In the genomic region with DNA sequence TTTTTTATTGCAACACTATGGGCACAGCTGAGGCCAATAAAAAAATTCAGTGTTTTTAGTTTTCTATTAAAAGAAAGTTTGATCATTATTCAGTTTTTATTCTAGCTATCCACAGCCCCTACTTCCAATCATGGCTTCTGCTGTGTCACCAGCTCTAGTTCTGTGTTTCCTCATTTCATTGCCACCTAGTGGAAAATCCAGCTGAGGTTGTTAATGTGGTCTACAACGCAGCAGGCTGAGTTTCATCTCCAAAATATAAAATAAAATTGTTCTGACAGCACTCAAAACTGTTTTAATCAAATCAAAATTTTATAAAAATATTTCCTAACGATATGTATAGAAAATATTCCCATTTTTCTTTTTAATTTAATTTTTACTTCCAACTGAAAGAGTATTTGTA, we compare ENCODE assay signal across 16 cellular contexts. TPM values are rescaled to one million over a fixed set of nuclear protein-coding genes. Genes with fewer than 3 reads are reported as not detected.
A peak's percentile ranks its signal among the peaks of the same experiment; 100 is the strongest.
DNase-seq lines count a peak whose midpoint lies in the region; ATAC-seq, FAIRE-seq and TF ChIP-seq lines count a peak whose summit lies in the region.
"Had no signal": no experiment of that assay in that cellular context is flagged by ENCODE, and none has a peak within 500 bp of the region (broad histone marks: within the 10 kb centered on the region; RNA-seq: fewer than 3 reads in every experiment).

No MANE protein-coding gene starts in this region.

- H3K4me1 ChIP-seq in A549 (no peaks in the 10 kb centered on the region), SK-N-SH (ENCODE audit: control insufficient read depth in 1 of 2, insufficient read depth in 2 of 2, low read depth in 1 of 2, low read length in 1 of 2) (no peaks in the 10 kb centered on the region)

- TF ChIP-seq RAD21 in A549 (conservative IDR thresholded peaks at IDR 0.05 in 1 of 2, IDR thresholded peaks at IDR 0.05 in 1 of 2) (no peak), SK-N-SH (IDR thresholded peaks at IDR 0.05; ENCODE audit: low read length) (no peak)

- CTCF ChIA-PET in A549 (lab: Yijun Ruan, JAX) (interaction anchor here (1.1 kb wide), 1 partner anchor 68 kb away, joined by 7 read pairs; no protein-coding TSS in a partner anchor), SK-N-SH (lab: Yijun Ruan, JAX) (interaction anchor here (0.7 to 4.6 kb wide), 8 partner anchors 9 to 720 kb away, joined by 3 to 31 read pairs (median 4); a partner anchor contains a TSS)
- CTCF ChIA-PET in activated CD8-positive, alpha-beta T cell treated with anti-CD3 and anti-CD28 coated beads, Interleukin-2, amount 10 ng/mL, durations not matched to agents 7 days and 5 days (lab: Charles Lee), result interaction anchor here (1.4 kb wide), 1 partner anchor 68 kb away, joined by 4 read pairs; no protein-coding TSS in a partner anchor

- POLR2A ChIA-PET in A549 (lab: Yijun Ruan, JAX) (no interaction called here), SK-N-SH (lab: Yijun Ruan, JAX) (no interaction called here)
- POLR2A ChIA-PET in activated CD8-positive, alpha-beta T cell treated with anti-CD3 and anti-CD28 coated beads, Interleukin-2, amount 10 ng/mL, durations not matched to agents 7 days and 5 days (lab: Charles Lee), result no interaction called here

- no peaks in the 10 kb centered on the region for H3K36me3 ChIP-seq in SK-N-SH (replicated peaks in 1 of 2; ENCODE audit: control insufficient read depth in 1 of 2, insufficient read depth in 2 of 2, low read length in 1 of 2)

- FAIRE-seq in A549 (lab: Jason Lieb, UNC), result no peak

- no peaks in the 10 kb centered on the region for H3K9me2 ChIP-seq in SK-N-SH

- no peaks in the 10 kb centered on the region for H4K20me1 ChIP-seq in SK-N-SH (ENCODE audit: insufficient read depth)

- ATAC-seq in A549, result peak in 1 of 2 experiments; percentile 57; a peak in 2 of 6 replicates
- no peak for ATAC-seq in T-helper 17 cell
- no peak for ATAC-seq in activated CD8-positive, alpha-beta T cell treated with anti-CD3 and anti-CD28 coated beads, Interleukin-2, amount 10 ng/mL, durations not matched to agents 7 days and 5 days
- ATAC-seq: Right ventricle myocardium inferior had no signal

- no peaks in the 10 kb centered on the region for H3K9me3 Mint-ChIP-seq in activated CD8-positive, alpha-beta T cell treated with anti-CD3 and anti-CD28 coated beads, Interleukin-2, amount 10 ng/mL, durations not matched to agents 7 days and 5 days (ENCODE audit: insufficient read depth)
- H3K9me3 Mint-ChIP-seq: activated T-helper 2 cell treated with anti-CD3 and anti-CD28 coated beads, Interferon-gamma antibody, Interleukin-2, Interleukin-4, amounts not matched to agents 10 μg/mL and 5 μg/mL and 100 μg/mL, durations not matched to agents 14 hours and 24 hours and 36 hours had no signal

- H3K9me3 ChIP-seq in A549 (no peaks in the 10 kb centered on the region), SK-N-SH (no peaks in the 10 kb centered on the region), T-helper 17 cell (ENCODE audit: control insufficient read depth, low read length, poor library complexity, severe bottlenecking) (no peaks in the 10 kb centered on the region)

- H3K27ac ChIP-seq in A549, result no peak overlapping the region
- no peak overlapping the region for H3K27ac ChIP-seq in SK-N-SH (ENCODE audit: low read depth in 2 of 2, low read length in 1 of 2)
- H3K27ac ChIP-seq: GM23248 had no signal

- H3K4me3 ChIP-seq in A549, result no peak overlapping the region
- H3K4me3 ChIP-seq in SK-N-SH (ENCODE audit: low read depth in 2 of 2, low read length in 1 of 2), result no peak overlapping the region
- H3K4me3 ChIP-seq: GM23248 had no signal

- no peak overlapping the region for H3K27ac Mint-ChIP-seq in T-helper 17 cell
- H3K27ac Mint-ChIP-seq in activated CD8-positive, alpha-beta T cell treated with anti-CD3 and anti-CD28 coated beads, Interleukin-2, amount 10 ng/mL, durations not matched to agents 7 days and 5 days, result no peak overlapping the region
- H3K27ac Mint-ChIP-seq: activated T-helper 2 cell treated with anti-CD3 and anti-CD28 coated beads, Interferon-gamma antibody, Interleukin-2, Interleukin-4, amounts not matched to agents 10 μg/mL and 5 μg/mL and 100 μg/mL, durations not matched to agents 14 hours and 24 hours and 36 hours; naive B cell had no signal

- DNase-seq in A549 (ENCODE audit: low read depth in 1 of 2, low spot score in 1 of 2), result peak in 1 of 2 experiments; percentile 11
- DNase-seq in SK-N-SH, result peak; percentile 13
- DNase-seq in iPS-NIHi11 (ENCODE audit: low spot score), result peak; percentile 17
- DNase-seq in T-helper 17 cell, result no peak
- no peak for DNase-seq in kidney glomerular epithelial cell (lab: John Stamatoyannopoulos, UW)
- DNase-seq in NCI-H774 (lab: John Stamatoyannopoulos, UW), result no peak
- DNase-seq in activated CD8-positive, alpha-beta T cell treated with anti-CD3 and anti-CD28 coated beads, Interleukin-2, amount 10 ng/mL, durations not matched to agents 7 days and 5 days, result no peak
- DNase-seq: activated CD4-positive, alpha-beta T cell treated with anti-CD3 and anti-CD28 coated beads for 4 hours; C1 segment of cervical spinal cord; GM23248; naive B cell; NCI-H2029 treated with DMSO at 0.1 percent for 48 hours; stimulated activated CD8-positive, alpha-beta memory T cell treated with anti-CD3 and anti-CD28 coated beads, Interleukin-4, amount 100 ng/mL, for 48 hours had no signal

- TF ChIP-seq EP300 in A549 (IDR thresholded peaks at IDR 0.05) (no peak), SK-N-SH (IDR thresholded peaks at IDR 0.05; ENCODE audit: borderline replicate concordance in 1 of 2, low read depth in 1 of 2, low read length in 1 of 2) (no peak)

- TF ChIP-seq CTCF in A549 (IDR thresholded peaks at IDR 0.05), result peak; percentile 9; the same call in 1 of the 3 replicates
- peak; percentile 10 for TF ChIP-seq CTCF in GM12873 (IDR thresholded peaks at IDR 0.05; ENCODE audit: insufficient read depth, low read depth, low read length, missing control alignments)
- peak; percentile 25; the same call in 1 of the 2 replicates for TF ChIP-seq CTCF in SK-N-SH (IDR thresholded peaks at IDR 0.05)

- TF ChIP-seq POLR2A in A549 (IDR thresholded peaks at IDR 0.05; ENCODE audit: low read length), result no peak

- no peaks in the 10 kb centered on the region for H3F3A ChIP-seq in SK-N-SH (replicated peaks; ENCODE audit: insufficient read depth)

- H3K4me2 ChIP-seq in A549 (no peak overlapping the region), SK-N-SH (no peak overlapping the region)

- no peaks in the 10 kb centered on the region for H3K27me3 ChIP-seq in SK-N-SH (ENCODE audit: insufficient read depth)

- no peak overlapping the region for H2AFZ ChIP-seq in SK-N-SH (ENCODE audit: low read depth)
- H2AFZ ChIP-seq: GM23248 had no signal

- H3K4me1 Mint-ChIP-seq in T-helper 17 cell, result no peaks in the 10 kb centered on the region
- H3K4me1 Mint-ChIP-seq in activated CD8-positive, alpha-beta T cell treated with anti-CD3 and anti-CD28 coated beads, Interleukin-2, amount 10 ng/mL, durations not matched to agents 7 days and 5 days (ENCODE audit: low read depth), result no peaks in the 10 kb centered on the region
- H3K4me1 Mint-ChIP-seq: naive B cell had no signal

- H3K36me3 Mint-ChIP-seq in T-helper 17 cell (ENCODE audit: low read depth), result no peaks in the 10 kb centered on the region
- no peaks in the 10 kb centered on the region for H3K36me3 Mint-ChIP-seq in activated CD8-positive, alpha-beta T cell treated with anti-CD3 and anti-CD28 coated beads, Interleukin-2, amount 10 ng/mL, durations not matched to agents 7 days and 5 days (ENCODE audit: low read depth)
- H3K36me3 Mint-ChIP-seq: naive B cell had no signal

- H3K79me2 ChIP-seq in SK-N-SH (ENCODE audit: insufficient read depth), result no peaks in the 10 kb centered on the region

- no peak overlapping the region for H3K4me3 Mint-ChIP-seq in T-helper 17 cell
- H3K4me3 Mint-ChIP-seq in activated CD8-positive, alpha-beta T cell treated with anti-CD3 and anti-CD28 coated beads, Interleukin-2, amount 10 ng/mL, durations not matched to agents 7 days and 5 days, result no peak overlapping the region
- H3K4me3 Mint-ChIP-seq: naive B cell had no signal

- WGBS in A549 (ENCODE audit: missing lambda C conversion rate), result 9% methylated on average over 2 of the region's 2 CpGs
- 4% methylated on average over 2 of the region's 2 CpGs for WGBS in SK-N-SH (ENCODE audit: low lambda C conversion rate)

- peaks cover 29% of the 10 kb centered on the region for H3K27me3 Mint-ChIP-seq in T-helper 17 cell
- H3K27me3 Mint-ChIP-seq in activated CD8-positive, alpha-beta T cell treated with anti-CD3 and anti-CD28 coated beads, Interleukin-2, amount 10 ng/mL, durations not matched to agents 7 days and 5 days (ENCODE audit: low read depth), result peaks cover 20% of the 10 kb centered on the region

- no peak overlapping the region for H3K9ac ChIP-seq in SK-N-SH
- H3K9ac ChIP-seq: GM23248 had no signal

TF ChIP-seq in A549, 52 proteins besides CTCF, POLR2A, EP300 and RAD21:
- no peak for TF ChIP-seq EHF (CRISPR knock-in tag; IDR thresholded peaks at IDR 0.05)
- no peak for TF ChIP-seq CHD2 (IDR thresholded peaks at IDR 0.05; ENCODE audit: low read length, partially characterized antibody)
TF ChIP-seq in A549: peak in this region for 0.

TF ChIP-seq in SK-N-SH, 30 proteins besides CTCF, POLR2A, EP300 and RAD21:
- TF ChIP-seq SMC3 (IDR thresholded peaks at IDR 0.05; ENCODE audit: low read depth, low read length) (peak; percentile 19; the same call in 1 of the 2 replicates), FOSL2 (IDR thresholded peaks at IDR 0.05; ENCODE audit: borderline replicate concordance, low read depth) (no peak)

RNA-seq across cellular contexts. Expression of a gene that starts 13.6 kb away (rescaled TPM):
- polyA plus RNA-seq in A549 (2011; rRNA removed) (0.03 TPM in 2 replicates), A549 (2017; fragmentation: RNase III; extraction: RNeasy Plus Mini Kit Qiagen cat#74134 plus additional on column Dnase treatment) (not detected in 3 replicates), SK-N-SH (2012; rRNA removed) (0.05 TPM in 1 of 2 replicates, not detected in the other)
- not detected in 2 replicates for polyA plus RNA-seq in A549 (2012; cell fraction: cytosol; rRNA removed)
- not detected in 2 replicates for polyA plus RNA-seq in A549 (2012; cell fraction: nucleus; rRNA removed)
- not detected in 2 replicates for polyA minus RNA-seq in A549 (2011; rRNA and poly(A)+ RNA removed)
- 0.05 and 0.07 TPM in 2 replicates for polyA plus RNA-seq in SK-N-SH (2012; cell fraction: cytosol; rRNA removed)
- 0.04 TPM in 1 of 2 replicates, not detected in the other for polyA plus RNA-seq in SK-N-SH (2012; cell fraction: nucleus; rRNA removed)
- total RNA-seq in T-helper 17 cell, result not detected
- not detected for total RNA-seq in activated CD8-positive, alpha-beta T cell treated with anti-CD3 and anti-CD28 coated beads, Interleukin-2, amount 10 ng/mL, durations not matched to agents 7 days and 5 days
- total RNA-seq: activated T-helper 2 cell treated with anti-CD3 and anti-CD28 coated beads, Interferon-gamma antibody, Interleukin-2, Interleukin-4, amounts not matched to agents 10 μg/mL and 5 μg/mL and 100 μg/mL, durations not matched to agents 14 hours and 24 hours and 36 hours; GM23248 had no signal
- polyA plus RNA-seq: GM23248 had no signal

Comparison
In these comparisons a context has a peak if more than half of its experiments do, and no peak if none do; other contexts are left out.
1. DNase-seq: peak in SK-N-SH (single experiment) and iPS-NIHi11 (single experiment); none in T-helper 17 cell (0 of 3), kidney glomerular epithelial cell (single experiment), NCI-H774 (single experiment) and activated CD8-positive, alpha-beta T cell treated with anti-CD3 and anti-CD28 coated beads, Interleukin-2, amount 10 ng/mL, durations not matched to agents 7 days and 5 days (single experiment).
2. Peak in every context shown above with its lines, with median percentiles within 50 percentile points of each other: CTCF ChIP-seq.